In the genomic region with DNA sequence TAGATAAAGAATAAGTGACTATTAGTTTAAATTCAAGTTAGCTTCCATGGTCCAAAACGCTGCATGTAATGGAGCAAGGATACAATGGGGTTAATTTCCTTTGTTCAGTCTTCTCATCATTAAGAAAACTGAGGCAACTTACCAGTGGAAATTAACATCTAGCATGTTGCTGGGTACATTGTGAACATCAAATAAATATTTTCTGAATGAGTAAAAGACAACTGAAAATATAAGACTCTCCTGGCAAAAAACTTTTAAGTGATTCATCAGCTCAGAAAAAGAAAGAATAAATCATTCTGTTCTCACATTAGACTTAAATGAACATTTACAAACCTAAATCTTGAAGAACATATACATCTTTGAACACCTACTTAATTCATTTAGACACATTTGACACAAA, we compare ENCODE assay signal across 23 cellular contexts.
"Had no signal": no experiment of that assay in that cellular context is flagged by ENCODE, and none has a peak within 500 bp of the region (broad histone marks: within the 10 kb centered on the region; RNA-seq: fewer than 3 reads in every experiment).

No MANE protein-coding gene starts in this region.

- H3K4me3 Mint-ChIP-seq: activated B cell treated with CpG ODN at 0.5 μM for 24 hours; activated CD4-positive, alpha-beta memory T cell treated with anti-CD3 and anti-CD28 coated beads for 36 hours; activated CD4-positive, alpha-beta T cell treated with anti-CD3 and anti-CD28 coated beads, Interleukin-2, amount 10 ng/mL, durations not matched to agents 7 days and 5 days; activated naive CD8-positive, alpha-beta T cell treated with anti-CD3 and anti-CD28 coated beads, Interleukin-2, amount 50 U/mL, for 24 hours; activated T-cell treated with anti-CD3 and anti-CD28 coated beads, Interleukin-2, amount 50 U/mL, for 4 hours; T-helper 17 cell had no signal

- H3K36me3 Mint-ChIP-seq: activated CD4-positive, alpha-beta memory T cell treated with anti-CD3 and anti-CD28 coated beads for 36 hours; activated naive CD4-positive, alpha-beta T cell treated with anti-CD3 and anti-CD28 coated beads, Interleukin-2, amount 50 U/mL, for 72 hours had no signal

- DNase-seq: activated B cell treated with CpG ODN at 0.5 μM for 24 hours; activated CD4-positive, alpha-beta memory T cell treated with anti-CD3 and anti-CD28 coated beads for 36 hours; activated CD4-positive, alpha-beta T cell treated with anti-CD3 and anti-CD28 coated beads, Interleukin-2, amount 10 ng/mL, durations not matched to agents 7 days and 5 days; activated CD8-positive, alpha-beta memory T cell treated with anti-CD3 and anti-CD28 coated beads for 24 hours; activated effector memory CD4-positive, alpha-beta T cell treated with anti-CD3 and anti-CD28 coated beads, Interleukin-2, amount 50 U/mL, for 16 hours; activated naive CD4-positive, alpha-beta T cell treated with Interleukin-2 at 50 U/mL for 16 hours; activated naive CD8-positive, alpha-beta T cell treated with anti-CD3 and anti-CD28 coated beads, Interleukin-2, amount 50 U/mL, for 24 hours; activated T-cell treated with anti-CD3 and anti-CD28 coated beads, Interleukin-2, amount 50 U/mL, for 4 hours; amygdala; central memory CD4-positive, alpha-beta T cell; MM.1S; NCI-H1105; NCI-H1436; NCI-H1694 treated with DMSO at 0.1 percent for 48 hours; NCI-H2081; NCI-H2227 treated with DMSO at 0.1 percent for 48 hours; NCI-H526; NCI-H82; SIG-M5; T-helper 17 cell; T-helper 9 cell had no signal

- ATAC-seq: activated naive CD4-positive, alpha-beta T cell treated with anti-CD3 and anti-CD28 coated beads, Interleukin-2, amount 50 U/mL, for 72 hours; activated naive CD8-positive, alpha-beta T cell treated with anti-CD3 and anti-CD28 coated beads, Interleukin-2, amount 50 U/mL, for 24 hours; activated T-cell treated with anti-CD3 and anti-CD28 coated beads, Interleukin-2, amount 50 U/mL, for 4 hours; T-helper 17 cell had no signal

- H3K4me1 Mint-ChIP-seq: activated B cell treated with CpG ODN at 0.5 μM for 24 hours; activated naive CD8-positive, alpha-beta T cell treated with anti-CD3 and anti-CD28 coated beads, Interleukin-2, amount 50 U/mL, for 24 hours; T-helper 17 cell had no signal

- H3K4me2 ChIP-seq: KMS-11 had no signal

- H3K27me3 Mint-ChIP-seq: activated B cell treated with CpG ODN at 0.5 μM for 24 hours; activated naive CD8-positive, alpha-beta T cell treated with anti-CD3 and anti-CD28 coated beads, Interleukin-2, amount 50 U/mL, for 24 hours; T-helper 17 cell had no signal

- H3K27ac Mint-ChIP-seq: activated B cell treated with CpG ODN at 0.5 μM for 24 hours; activated CD4-positive, alpha-beta memory T cell treated with anti-CD3 and anti-CD28 coated beads for 36 hours; activated CD4-positive, alpha-beta T cell treated with anti-CD3 and anti-CD28 coated beads, Interleukin-2, amount 10 ng/mL, durations not matched to agents 7 days and 5 days; activated naive CD4-positive, alpha-beta T cell treated with anti-CD3 and anti-CD28 coated beads, Interleukin-2, amount 50 U/mL, for 72 hours; activated naive CD8-positive, alpha-beta T cell treated with anti-CD3 and anti-CD28 coated beads, Interleukin-2, amount 50 U/mL, for 24 hours; T-helper 17 cell had no signal

- H3K9ac ChIP-seq: KMS-11 had no signal

- H3K9me3 Mint-ChIP-seq: activated B cell treated with CpG ODN at 0.5 μM for 24 hours; activated CD4-positive, alpha-beta memory T cell treated with anti-CD3 and anti-CD28 coated beads for 36 hours; activated CD4-positive, alpha-beta T cell treated with anti-CD3 and anti-CD28 coated beads, Interleukin-2, amount 10 ng/mL, durations not matched to agents 7 days and 5 days; activated naive CD4-positive, alpha-beta T cell treated with anti-CD3 and anti-CD28 coated beads, Interleukin-2, amount 50 U/mL, for 72 hours; activated naive CD8-positive, alpha-beta T cell treated with anti-CD3 and anti-CD28 coated beads, Interleukin-2, amount 50 U/mL, for 24 hours; activated T-cell treated with anti-CD3 and anti-CD28 coated beads, Interleukin-2, amount 50 U/mL, for 4 hours had no signal

- H3K27ac ChIP-seq: KMS-11 had no signal
